3 cellular contexts compared by ENCODE assay signal in genomic region chr10:52029628-52030027, GRCh38.
TF ChIP-seq lines count a peak whose summit lies in the region.

No MANE protein-coding gene starts in this region.

TF ChIP-seq in GM23338, 12 proteins besides CTCF, POLR2A, EP300 and RAD21:
- TF ChIP-seq EZH2 (IDR thresholded peaks at IDR 0.05; ENCODE audit: low read depth, unreplicated experiment) = no peak
- TF ChIP-seq, protein P1, sequence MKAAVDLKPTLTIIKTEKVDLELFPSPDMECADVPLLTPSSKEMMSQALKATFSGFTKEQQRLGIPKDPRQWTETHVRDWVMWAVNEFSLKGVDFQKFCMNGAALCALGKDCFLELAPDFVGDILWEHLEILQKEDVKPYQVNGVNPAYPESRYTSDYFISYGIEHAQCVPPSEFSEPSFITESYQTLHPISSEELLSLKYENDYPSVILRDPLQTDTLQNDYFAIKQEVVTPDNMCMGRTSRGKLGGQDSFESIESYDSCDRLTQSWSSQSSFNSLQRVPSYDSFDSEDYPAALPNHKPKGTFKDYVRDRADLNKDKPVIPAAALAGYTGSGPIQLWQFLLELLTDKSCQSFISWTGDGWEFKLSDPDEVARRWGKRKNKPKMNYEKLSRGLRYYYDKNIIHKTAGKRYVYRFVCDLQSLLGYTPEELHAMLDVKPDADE (IDR thresholded peaks at IDR 0.05) = no peak
TF ChIP-seq in GM23338: peak in this region for 0.

TF ChIP-seq in IMR-90, 13 proteins besides CTCF, POLR2A, EP300 and RAD21:
- TF ChIP-seq RCOR1 (IDR thresholded peaks at IDR 0.05; ENCODE audit: insufficient replicate concordance, low read length) (no peak), CHD1 (IDR thresholded peaks at IDR 0.05; ENCODE audit: low read depth, low read length) (no peak), BHLHE40 (IDR thresholded peaks at IDR 0.05; ENCODE audit: low read depth, low read length) (no peak), MAZ (IDR thresholded peaks at IDR 0.05; ENCODE audit: borderline replicate concordance, low read depth, low read length) (no peak), CEBPB (IDR thresholded peaks at IDR 0.05; ENCODE audit: low read depth, low read length) (no peak), SMC3 (IDR thresholded peaks at IDR 0.05; ENCODE audit: low read depth, low read length) (no peak), USF2 (IDR thresholded peaks at IDR 0.05; ENCODE audit: low read depth, low read length) (no peak), MXI1 (IDR thresholded peaks at IDR 0.05; ENCODE audit: borderline replicate concordance, low read depth, low read length) (no peak), NFE2L2 (IDR thresholded peaks at IDR 0.05; ENCODE audit: low read depth, low read length) (no peak)
- TF ChIP-seq, protein P2, sequence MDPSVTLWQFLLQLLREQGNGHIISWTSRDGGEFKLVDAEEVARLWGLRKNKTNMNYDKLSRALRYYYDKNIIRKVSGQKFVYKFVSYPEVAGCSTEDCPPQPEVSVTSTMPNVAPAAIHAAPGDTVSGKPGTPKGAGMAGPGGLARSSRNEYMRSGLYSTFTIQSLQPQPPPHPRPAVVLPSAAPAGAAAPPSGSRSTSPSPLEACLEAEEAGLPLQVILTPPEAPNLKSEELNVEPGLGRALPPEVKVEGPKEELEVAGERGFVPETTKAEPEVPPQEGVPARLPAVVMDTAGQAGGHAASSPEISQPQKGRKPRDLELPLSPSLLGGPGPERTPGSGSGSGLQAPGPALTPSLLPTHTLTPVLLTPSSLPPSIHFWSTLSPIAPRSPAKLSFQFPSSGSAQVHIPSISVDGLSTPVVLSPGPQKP (IDR thresholded peaks at IDR 0.05; ENCODE audit: borderline replicate concordance, low read depth, low read length) = no peak

TF ChIP-seq in H1, 55 proteins besides CTCF, POLR2A, EP300 and RAD21:
- TF ChIP-seq CHD1 (IDR thresholded peaks at IDR 0.05; ENCODE audit: low read depth, low read length) (no peak), ZNF274 (IDR thresholded peaks at IDR 0.05; ENCODE audit: borderline replicate concordance, extremely low read depth, low read length) (no peak), POLR2AphosphoS5 (IDR thresholded peaks at IDR 0.05; ENCODE audit: low read depth, low read length) (peak; percentile 54; the same call in 1 of the 2 replicates)
